ENCODE assay signal across 1 cellular context in the genomic region with DNA sequence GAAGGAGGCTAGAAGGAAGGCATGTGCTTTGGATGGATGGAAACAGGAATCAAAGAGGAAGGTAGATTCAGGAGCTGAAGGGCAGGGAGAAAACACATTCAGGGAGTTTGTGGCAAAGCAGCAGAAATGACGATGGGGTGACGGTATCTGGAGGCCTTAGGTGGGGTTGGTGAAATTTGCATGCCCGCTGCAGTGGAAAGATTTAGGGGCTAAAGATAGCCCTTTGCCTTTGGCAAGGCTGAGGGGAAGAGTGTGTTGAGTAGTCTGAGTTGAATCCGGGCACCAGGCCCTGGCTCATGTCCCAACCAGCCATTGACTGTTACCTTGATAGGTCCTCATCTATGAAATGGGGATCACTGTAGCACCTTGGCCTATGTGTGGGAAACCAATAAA.
TF ChIP-seq lines count a peak whose summit lies in the region.

No MANE protein-coding gene starts in this region.

TF ChIP-seq in HepG2, 621 proteins besides CTCF, POLR2A, EP300 and RAD21:
- TF ChIP-seq, protein P1, sequence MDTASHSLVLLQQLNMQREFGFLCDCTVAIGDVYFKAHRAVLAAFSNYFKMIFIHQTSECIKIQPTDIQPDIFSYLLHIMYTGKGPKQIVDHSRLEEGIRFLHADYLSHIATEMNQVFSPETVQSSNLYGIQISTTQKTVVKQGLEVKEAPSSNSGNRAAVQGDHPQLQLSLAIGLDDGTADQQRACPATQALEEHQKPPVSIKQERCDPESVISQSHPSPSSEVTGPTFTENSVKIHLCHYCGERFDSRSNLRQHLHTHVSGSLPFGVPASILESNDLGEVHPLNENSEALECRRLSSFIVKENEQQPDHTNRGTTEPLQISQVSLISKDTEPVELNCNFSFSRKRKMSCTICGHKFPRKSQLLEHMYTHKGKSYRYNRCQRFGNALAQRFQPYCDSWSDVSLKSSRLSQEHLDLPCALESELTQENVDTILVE (CRISPR knock-in tag; IDR thresholded peaks at IDR 0.05): no peak; the same call in 1 of the 2 replicates
- TF ChIP-seq, protein P2, sequence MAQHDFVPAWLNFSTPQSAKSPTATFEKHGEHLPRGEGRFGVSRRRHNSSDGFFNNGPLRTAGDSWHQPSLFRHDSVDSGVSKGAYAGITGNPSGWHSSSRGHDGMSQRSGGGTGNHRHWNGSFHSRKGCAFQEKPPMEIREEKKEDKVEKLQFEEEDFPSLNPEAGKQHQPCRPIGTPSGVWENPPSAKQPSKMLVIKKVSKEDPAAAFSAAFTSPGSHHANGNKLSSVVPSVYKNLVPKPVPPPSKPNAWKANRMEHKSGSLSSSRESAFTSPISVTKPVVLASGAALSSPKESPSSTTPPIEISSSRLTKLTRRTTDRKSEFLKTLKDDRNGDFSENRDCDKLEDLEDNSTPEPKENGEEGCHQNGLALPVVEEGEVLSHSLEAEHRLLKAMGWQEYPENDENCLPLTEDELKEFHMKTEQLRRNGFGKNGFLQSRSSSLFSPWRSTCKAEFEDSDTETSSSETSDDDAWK (CRISPR knock-in tag; IDR thresholded peaks at IDR 0.05): no peak
- TF ChIP-seq ARHGAP35 (CRISPR knock-in tag; IDR thresholded peaks at IDR 0.05; ENCODE audit: borderline replicate concordance) (0 out of 2 replicates have a peak, but pooled peaks have one; percentile 34), ZBTB3 (CRISPR knock-in tag; IDR thresholded peaks at IDR 0.05; ENCODE audit: borderline replicate concordance, low read depth) (no peak), NFYC (CRISPR knock-in tag; IDR thresholded peaks at IDR 0.05) (no peak), ZNF768 (CRISPR knock-in tag; IDR thresholded peaks at IDR 0.05) (no peak), ZNF747 (CRISPR knock-in tag; IDR thresholded peaks at IDR 0.05; ENCODE audit: borderline replicate concordance) (no peak), ZNF614 (CRISPR knock-in tag; IDR thresholded peaks at IDR 0.05; ENCODE audit: borderline replicate concordance) (no peak), ZNF549 (CRISPR knock-in tag; IDR thresholded peaks at IDR 0.05) (no peak), SP5 (CRISPR knock-in tag; IDR thresholded peaks at IDR 0.05; ENCODE audit: borderline replicate concordance, low read depth) (no peak), FOXK2 (IDR thresholded peaks at IDR 0.05) (no peak), ZNF180 (CRISPR knock-in tag; IDR thresholded peaks at IDR 0.05; ENCODE audit: borderline replicate concordance, low read depth) (no peak), ZNF264 (CRISPR knock-in tag; IDR thresholded peaks at IDR 0.05) (peak; percentile 6; the same call in 1 of the 2 replicates), SYNCRIP (IDR thresholded peaks at IDR 0.05; ENCODE audit: insufficient read depth, low read depth, low read length) (no peak), HES4 (CRISPR knock-in tag; IDR thresholded peaks at IDR 0.05; ENCODE audit: borderline replicate concordance) (0 out of 2 replicates have a peak, but pooled peaks have one; percentile 39), MBNL3 (CRISPR knock-in tag; conservative IDR thresholded peaks at IDR 0.05) (no peak), ZNF737 (CRISPR knock-in tag; IDR thresholded peaks at IDR 0.05; ENCODE audit: borderline replicate concordance) (0 out of 2 replicates have a peak, but pooled peaks have one; percentile 9), ZIK1 (CRISPR knock-in tag; IDR thresholded peaks at IDR 0.05; ENCODE audit: borderline replicate concordance, low read depth) (0 out of 2 replicates have a peak, but pooled peaks have one; percentile 36), FIP1L1 (IDR thresholded peaks at IDR 0.05; ENCODE audit: borderline replicate concordance, insufficient read depth, low read depth, low read length) (no peak), TOE1 (CRISPR knock-in tag; IDR thresholded peaks at IDR 0.05) (no peak), SUZ12 (IDR thresholded peaks at IDR 0.05; ENCODE audit: low read depth, low read length) (no peak), ZNF619 (CRISPR knock-in tag; IDR thresholded peaks at IDR 0.05) (no peak), TOPORS (CRISPR knock-in tag; IDR thresholded peaks at IDR 0.05) (no peak), ZNF724P (CRISPR knock-in tag; IDR thresholded peaks at IDR 0.05; ENCODE audit: borderline replicate concordance) (no peak), RARG (CRISPR knock-in tag; IDR thresholded peaks at IDR 0.05; ENCODE audit: low read depth) (no peak), SMC3 (IDR thresholded peaks at IDR 0.05; ENCODE audit: low read length) (no peak), ONECUT2 (CRISPR knock-in tag; IDR thresholded peaks at IDR 0.05) (no peak), HDAC2 (CRISPR knock-in tag; IDR thresholded peaks at IDR 0.05) (no peak), KAT2B (IDR thresholded peaks at IDR 0.05; ENCODE audit: borderline replicate concordance, low read depth, low read length) (no peak), MZF1 (CRISPR knock-in tag; IDR thresholded peaks at IDR 0.05; ENCODE audit: borderline replicate concordance) (no peak), CREB1 (IDR thresholded peaks at IDR 0.05) (no peak; the same call in 1 of the 2 replicates), CREB1 (CRISPR knock-in tag; IDR thresholded peaks at IDR 0.05) (no peak), POLR2AphosphoS5 (IDR thresholded peaks at IDR 0.05; ENCODE audit: low read depth, low read length) (no peak), ZNF761 (CRISPR knock-in tag; conservative IDR thresholded peaks at IDR 0.05) (0 out of 2 replicates have a peak, but pooled peaks have one; percentile 34), ZNF777 (CRISPR knock-in tag; IDR thresholded peaks at IDR 0.05) (no peak), FOXO1 (CRISPR knock-in tag; IDR thresholded peaks at IDR 0.05) (no peak), ZNF230 (CRISPR knock-in tag; IDR thresholded peaks at IDR 0.05) (no peak)
- TF ChIP-seq, protein P3, sequence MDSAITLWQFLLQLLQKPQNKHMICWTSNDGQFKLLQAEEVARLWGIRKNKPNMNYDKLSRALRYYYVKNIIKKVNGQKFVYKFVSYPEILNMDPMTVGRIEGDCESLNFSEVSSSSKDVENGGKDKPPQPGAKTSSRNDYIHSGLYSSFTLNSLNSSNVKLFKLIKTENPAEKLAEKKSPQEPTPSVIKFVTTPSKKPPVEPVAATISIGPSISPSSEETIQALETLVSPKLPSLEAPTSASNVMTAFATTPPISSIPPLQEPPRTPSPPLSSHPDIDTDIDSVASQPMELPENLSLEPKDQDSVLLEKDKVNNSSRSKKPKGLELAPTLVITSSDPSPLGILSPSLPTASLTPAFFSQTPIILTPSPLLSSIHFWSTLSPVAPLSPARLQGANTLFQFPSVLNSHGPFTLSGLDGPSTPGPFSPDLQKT (CRISPR knock-in tag; IDR thresholded peaks at IDR 0.05; ENCODE audit: borderline replicate concordance): no peak
- TF ChIP-seq, protein P4, sequence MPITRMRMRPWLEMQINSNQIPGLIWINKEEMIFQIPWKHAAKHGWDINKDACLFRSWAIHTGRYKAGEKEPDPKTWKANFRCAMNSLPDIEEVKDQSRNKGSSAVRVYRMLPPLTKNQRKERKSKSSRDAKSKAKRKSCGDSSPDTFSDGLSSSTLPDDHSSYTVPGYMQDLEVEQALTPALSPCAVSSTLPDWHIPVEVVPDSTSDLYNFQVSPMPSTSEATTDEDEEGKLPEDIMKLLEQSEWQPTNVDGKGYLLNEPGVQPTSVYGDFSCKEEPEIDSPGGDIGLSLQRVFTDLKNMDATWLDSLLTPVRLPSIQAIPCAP (CRISPR knock-in tag; IDR thresholded peaks at IDR 0.05; ENCODE audit: low read depth): no peak
- TF ChIP-seq, protein P5, sequence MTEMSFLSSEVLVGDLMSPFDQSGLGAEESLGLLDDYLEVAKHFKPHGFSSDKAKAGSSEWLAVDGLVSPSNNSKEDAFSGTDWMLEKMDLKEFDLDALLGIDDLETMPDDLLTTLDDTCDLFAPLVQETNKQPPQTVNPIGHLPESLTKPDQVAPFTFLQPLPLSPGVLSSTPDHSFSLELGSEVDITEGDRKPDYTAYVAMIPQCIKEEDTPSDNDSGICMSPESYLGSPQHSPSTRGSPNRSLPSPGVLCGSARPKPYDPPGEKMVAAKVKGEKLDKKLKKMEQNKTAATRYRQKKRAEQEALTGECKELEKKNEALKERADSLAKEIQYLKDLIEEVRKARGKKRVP (CRISPR knock-in tag; IDR thresholded peaks at IDR 0.05): no peak
- TF ChIP-seq, protein P6, sequence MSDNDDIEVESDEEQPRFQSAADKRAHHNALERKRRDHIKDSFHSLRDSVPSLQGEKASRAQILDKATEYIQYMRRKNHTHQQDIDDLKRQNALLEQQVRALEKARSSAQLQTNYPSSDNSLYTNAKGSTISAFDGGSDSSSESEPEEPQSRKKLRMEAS (IDR thresholded peaks at IDR 0.05): no peak
- TF ChIP-seq, protein P7, sequence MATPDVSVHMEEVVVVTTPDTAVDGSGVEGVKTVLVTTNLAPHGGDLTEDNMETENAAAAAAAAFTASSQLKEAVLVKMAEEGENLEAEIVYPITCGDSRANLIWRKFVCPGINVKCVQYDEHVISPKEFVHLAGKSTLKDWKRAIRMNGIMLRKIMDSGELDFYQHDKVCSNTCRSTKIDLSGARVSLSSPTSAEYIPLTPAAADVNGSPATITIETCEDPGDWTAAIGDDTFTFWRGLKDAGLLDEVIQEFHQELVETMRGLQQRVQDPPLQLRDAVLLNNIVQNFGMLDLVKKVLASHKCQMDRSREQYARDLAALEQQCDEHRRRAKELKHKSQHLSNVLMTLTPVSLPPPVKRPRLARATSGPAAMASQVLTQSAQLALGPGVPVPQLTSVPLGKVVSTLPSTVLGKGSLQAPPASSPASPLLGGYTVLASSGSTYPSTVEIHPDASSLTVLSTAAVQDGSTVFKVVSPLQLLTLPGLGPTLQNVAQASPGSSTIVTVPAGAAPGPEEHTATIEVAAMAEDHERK (CRISPR knock-in tag; IDR thresholded peaks at IDR 0.05; ENCODE audit: low read depth): no peak
- TF ChIP-seq, protein P8, sequence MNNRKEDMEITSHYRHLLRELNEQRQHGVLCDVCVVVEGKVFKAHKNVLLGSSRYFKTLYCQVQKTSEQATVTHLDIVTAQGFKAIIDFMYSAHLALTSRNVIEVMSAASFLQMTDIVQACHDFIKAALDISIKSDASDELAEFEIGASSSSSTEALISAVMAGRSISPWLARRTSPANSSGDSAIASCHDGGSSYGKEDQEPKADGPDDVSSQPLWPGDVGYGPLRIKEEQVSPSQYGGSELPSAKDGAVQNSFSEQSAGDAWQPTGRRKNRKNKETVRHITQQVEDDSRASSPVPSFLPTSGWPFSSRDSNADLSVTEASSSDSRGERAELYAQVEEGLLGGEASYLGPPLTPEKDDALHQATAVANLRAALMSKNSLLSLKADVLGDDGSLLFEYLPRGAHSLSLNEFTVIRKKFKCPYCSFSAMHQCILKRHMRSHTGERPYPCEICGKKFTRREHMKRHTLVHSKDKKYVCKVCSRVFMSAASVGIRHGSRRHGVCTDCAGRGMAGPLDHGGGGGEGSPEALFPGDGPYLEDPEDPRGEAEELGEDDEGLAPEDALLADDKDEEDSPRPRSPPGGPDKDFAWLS (CRISPR knock-in tag; IDR thresholded peaks at IDR 0.05; ENCODE audit: borderline replicate concordance): no peak
- TF ChIP-seq, protein P9, sequence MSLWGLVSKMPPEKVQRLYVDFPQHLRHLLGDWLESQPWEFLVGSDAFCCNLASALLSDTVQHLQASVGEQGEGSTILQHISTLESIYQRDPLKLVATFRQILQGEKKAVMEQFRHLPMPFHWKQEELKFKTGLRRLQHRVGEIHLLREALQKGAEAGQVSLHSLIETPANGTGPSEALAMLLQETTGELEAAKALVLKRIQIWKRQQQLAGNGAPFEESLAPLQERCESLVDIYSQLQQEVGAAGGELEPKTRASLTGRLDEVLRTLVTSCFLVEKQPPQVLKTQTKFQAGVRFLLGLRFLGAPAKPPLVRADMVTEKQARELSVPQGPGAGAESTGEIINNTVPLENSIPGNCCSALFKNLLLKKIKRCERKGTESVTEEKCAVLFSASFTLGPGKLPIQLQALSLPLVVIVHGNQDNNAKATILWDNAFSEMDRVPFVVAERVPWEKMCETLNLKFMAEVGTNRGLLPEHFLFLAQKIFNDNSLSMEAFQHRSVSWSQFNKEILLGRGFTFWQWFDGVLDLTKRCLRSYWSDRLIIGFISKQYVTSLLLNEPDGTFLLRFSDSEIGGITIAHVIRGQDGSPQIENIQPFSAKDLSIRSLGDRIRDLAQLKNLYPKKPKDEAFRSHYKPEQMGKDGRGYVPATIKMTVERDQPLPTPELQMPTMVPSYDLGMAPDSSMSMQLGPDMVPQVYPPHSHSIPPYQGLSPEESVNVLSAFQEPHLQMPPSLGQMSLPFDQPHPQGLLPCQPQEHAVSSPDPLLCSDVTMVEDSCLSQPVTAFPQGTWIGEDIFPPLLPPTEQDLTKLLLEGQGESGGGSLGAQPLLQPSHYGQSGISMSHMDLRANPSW (CRISPR knock-in tag; IDR thresholded peaks at IDR 0.05; ENCODE audit: borderline replicate concordance): no peak
- TF ChIP-seq, protein P10, sequence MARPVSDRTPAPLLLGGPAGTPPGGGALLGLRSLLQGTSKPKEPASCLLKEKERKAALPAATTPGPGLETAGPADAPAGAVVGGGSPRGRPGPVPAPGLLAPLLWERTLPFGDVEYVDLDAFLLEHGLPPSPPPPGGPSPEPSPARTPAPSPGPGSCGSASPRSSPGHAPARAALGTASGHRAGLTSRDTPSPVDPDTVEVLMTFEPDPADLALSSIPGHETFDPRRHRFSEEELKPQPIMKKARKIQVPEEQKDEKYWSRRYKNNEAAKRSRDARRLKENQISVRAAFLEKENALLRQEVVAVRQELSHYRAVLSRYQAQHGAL (CRISPR knock-in tag; IDR thresholded peaks at IDR 0.05; ENCODE audit: not compliant biosample characterization): no peak
- TF ChIP-seq, protein P11, sequence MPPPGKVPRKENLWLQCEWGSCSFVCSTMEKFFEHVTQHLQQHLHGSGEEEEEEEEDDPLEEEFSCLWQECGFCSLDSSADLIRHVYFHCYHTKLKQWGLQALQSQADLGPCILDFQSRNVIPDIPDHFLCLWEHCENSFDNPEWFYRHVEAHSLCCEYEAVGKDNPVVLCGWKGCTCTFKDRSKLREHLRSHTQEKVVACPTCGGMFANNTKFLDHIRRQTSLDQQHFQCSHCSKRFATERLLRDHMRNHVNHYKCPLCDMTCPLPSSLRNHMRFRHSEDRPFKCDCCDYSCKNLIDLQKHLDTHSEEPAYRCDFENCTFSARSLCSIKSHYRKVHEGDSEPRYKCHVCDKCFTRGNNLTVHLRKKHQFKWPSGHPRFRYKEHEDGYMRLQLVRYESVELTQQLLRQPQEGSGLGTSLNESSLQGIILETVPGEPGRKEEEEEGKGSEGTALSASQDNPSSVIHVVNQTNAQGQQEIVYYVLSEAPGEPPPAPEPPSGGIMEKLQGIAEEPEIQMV (CRISPR knock-in tag; IDR thresholded peaks at IDR 0.05; ENCODE audit: low read depth): 0 out of 2 replicates have a peak, but pooled peaks have one; percentile 66
- TF ChIP-seq, protein P12, sequence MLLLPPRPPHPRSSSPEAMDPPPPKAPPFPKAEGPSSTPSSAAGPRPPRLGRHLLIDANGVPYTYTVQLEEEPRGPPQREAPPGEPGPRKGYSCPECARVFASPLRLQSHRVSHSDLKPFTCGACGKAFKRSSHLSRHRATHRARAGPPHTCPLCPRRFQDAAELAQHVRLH (CRISPR knock-in tag; IDR thresholded peaks at IDR 0.05; ENCODE audit: borderline replicate concordance, low read depth): 0 out of 2 replicates have a peak, but pooled peaks have one; percentile 17
TF ChIP-seq in HepG2: peak in this region for 8.
